8 cellular contexts compared by ENCODE assay signal in genomic region chr2:231037731-231038482, GRCh38. TPM values are rescaled to one million over a fixed set of nuclear protein-coding genes. Genes with fewer than 3 reads are reported as not detected.
DNase-seq lines count a peak whose midpoint lies in the region; ATAC-seq and TF ChIP-seq lines count a peak whose summit lies in the region.

No MANE protein-coding gene starts in this region.

- intact Hi-C loops in testis (cut with DNase I; ENCODE audit: low total_unique reads) (no loop called here), adrenal gland (cut with DNase I) (no loop called here)

- H3K4me3 ChIP-seq in testis (peak overlapping the region; percentile 51 to 53), adrenal gland (peak overlapping the region in 1 of 4 donors; percentile 39)

- TF ChIP-seq CTCF in testis (IDR thresholded peaks at IDR 0.05) (no peak), adrenal gland (IDR thresholded peaks at IDR 0.05) (no peak)

- no peaks in the 10 kb centered on the region for H3K36me3 ChIP-seq in testis (ENCODE audit: low read depth, missing control alignments)
- no peaks in the 10 kb centered on the region for H3K36me3 ChIP-seq in adrenal gland (replicated peaks in 1 of 2)

- no peak for DNase-seq in activated naive CD4-positive, alpha-beta T cell treated with anti-CD3 and anti-CD28 coated beads, Interleukin-2, amount 10 ng/mL, durations not matched to agents 7 days and 5 days
- no peak for DNase-seq in activated naive CD4-positive, alpha-beta T cell treated with Interleukin-2 at 50 U/mL for 16 hours
- DNase-seq in activated naive CD8-positive, alpha-beta T cell treated with anti-CD3 and anti-CD28 coated beads, Interleukin-2, amount 50 U/mL, for 24 hours, result no peak
- DNase-seq in left lobe of liver (ENCODE audit: low spot score) (peak; percentile 55), testis (no peak), GF-D8 (lab: John Stamatoyannopoulos, UW) (no peak), adrenal gland (no peak), glomerular visceral epithelial cell (ENCODE audit: extremely low spot score) (no peak)

- H3K9me3 ChIP-seq in testis (no peaks in the 10 kb centered on the region), adrenal gland (replicated peaks in 1 of 3) (no peaks in the 10 kb centered on the region)

- peak overlapping the region in 1 of 2 donors; percentile 68 for H3K27ac ChIP-seq in testis
- H3K27ac ChIP-seq in adrenal gland, result no peak overlapping the region

- no peak for ATAC-seq in activated naive CD8-positive, alpha-beta T cell treated with anti-CD3 and anti-CD28 coated beads, Interleukin-2, amount 50 U/mL, for 24 hours
- ATAC-seq in left lobe of liver, result peak; percentile 16

- H3K27me3 Mint-ChIP-seq in activated naive CD4-positive, alpha-beta T cell treated with anti-CD3 and anti-CD28 coated beads, Interleukin-2, amount 10 ng/mL, durations not matched to agents 7 days and 5 days, result peaks cover 84% of the 10 kb centered on the region
- H3K27me3 Mint-ChIP-seq in activated naive CD8-positive, alpha-beta T cell treated with anti-CD3 and anti-CD28 coated beads, Interleukin-2, amount 50 U/mL, for 24 hours, result peaks cover 66% of the 10 kb centered on the region

- CTCF ChIA-PET in activated naive CD4-positive, alpha-beta T cell treated with anti-CD3 and anti-CD28 coated beads, Interleukin-2, amount 10 ng/mL, durations not matched to agents 7 days and 5 days (lab: Charles Lee), result interaction anchor here (2.8 kb wide), 1 partner anchor 15 kb away, joined by 9 read pairs; no protein-coding TSS in a partner anchor

- no peak overlapping the region for H3K27ac Mint-ChIP-seq in activated naive CD4-positive, alpha-beta T cell treated with anti-CD3 and anti-CD28 coated beads, Interleukin-2, amount 10 ng/mL, durations not matched to agents 7 days and 5 days
- no peak overlapping the region for H3K27ac Mint-ChIP-seq in activated naive CD8-positive, alpha-beta T cell treated with anti-CD3 and anti-CD28 coated beads, Interleukin-2, amount 50 U/mL, for 24 hours

- no peaks in the 10 kb centered on the region for H3K9me3 Mint-ChIP-seq in activated naive CD4-positive, alpha-beta T cell treated with anti-CD3 and anti-CD28 coated beads, Interleukin-2, amount 10 ng/mL, durations not matched to agents 7 days and 5 days
- no peaks in the 10 kb centered on the region for H3K9me3 Mint-ChIP-seq in activated naive CD8-positive, alpha-beta T cell treated with anti-CD3 and anti-CD28 coated beads, Interleukin-2, amount 50 U/mL, for 24 hours

- H3K36me3 Mint-ChIP-seq in activated naive CD4-positive, alpha-beta T cell treated with anti-CD3 and anti-CD28 coated beads, Interleukin-2, amount 10 ng/mL, durations not matched to agents 7 days and 5 days, result no peaks in the 10 kb centered on the region
- no peaks in the 10 kb centered on the region for H3K36me3 Mint-ChIP-seq in activated naive CD8-positive, alpha-beta T cell treated with anti-CD3 and anti-CD28 coated beads, Interleukin-2, amount 50 U/mL, for 24 hours (ENCODE audit: low read depth)

- H3K4me3 Mint-ChIP-seq in activated naive CD4-positive, alpha-beta T cell treated with anti-CD3 and anti-CD28 coated beads, Interleukin-2, amount 10 ng/mL, durations not matched to agents 7 days and 5 days, result peak overlapping the region; percentile 22
- H3K4me3 Mint-ChIP-seq in activated naive CD8-positive, alpha-beta T cell treated with anti-CD3 and anti-CD28 coated beads, Interleukin-2, amount 50 U/mL, for 24 hours, result peak overlapping the region; percentile 38

- H3K4me1 ChIP-seq in testis, result peaks cover 4% of the 10 kb centered on the region
- no peaks in the 10 kb centered on the region for H3K4me1 ChIP-seq in adrenal gland (replicated peaks in 1 of 2)

- H3K4me1 Mint-ChIP-seq in activated naive CD4-positive, alpha-beta T cell treated with anti-CD3 and anti-CD28 coated beads, Interleukin-2, amount 10 ng/mL, durations not matched to agents 7 days and 5 days, result peaks cover 2% of the 10 kb centered on the region
- H3K4me1 Mint-ChIP-seq in activated naive CD8-positive, alpha-beta T cell treated with anti-CD3 and anti-CD28 coated beads, Interleukin-2, amount 50 U/mL, for 24 hours, result peaks cover 1% of the 10 kb centered on the region

- no peak for TF ChIP-seq POLR2A in testis (IDR thresholded peaks at IDR 0.05)
- TF ChIP-seq POLR2A in adrenal gland (IDR thresholded peaks at IDR 0.05), result no peak

- WGBS in testis, 2 donors, result 1% methylated on average over 13 to 65 of the region's 104 CpGs
- 1 to 3% (median 2%) methylated on average over 12 to 89 of the region's 104 CpGs; no CpG with 5 or more reads in 1 of the 4 donors for WGBS in adrenal gland, 4 donors

- H3K27me3 ChIP-seq in testis, result no peaks in the 10 kb centered on the region
- peaks cover 26% of the 10 kb centered on the region for H3K27me3 ChIP-seq in adrenal gland

RNA-seq across cellular contexts. Expression of gene C2orf72, which starts 0.6 kb away (rescaled TPM):
- 125 TPM for total RNA-seq in left lobe of liver
- total RNA-seq in testis, result 1 to 10 TPM; 5.3 to 6.9 TPM
- polyA plus RNA-seq in testis (ENCODE audit: insufficient read depth, low read depth, low replicate concordance), result 2.7 TPM
- total RNA-seq in adrenal gland, result 1 to 10 TPM in 1 of 8 donors, under 1 TPM in 6, not detected in 1; 0.11 to 1.9 (median 0.60) TPM
- polyA plus RNA-seq in adrenal gland, result 1 to 10 TPM in 2 of 3 donors, under 1 TPM in 1; 0.54 to 1.4 (median 1.2) TPM

RNA-seq across cellular contexts. Expression of gene PSMD1, which starts 18.8 kb away (rescaled TPM):
- total RNA-seq in left lobe of liver (41.3 TPM), testis (10 to 100 TPM; 60.8 to 66.8 TPM), adrenal gland (100 to 1,000 TPM in 2 of 8 donors, 10 to 100 TPM in 6; 50.4 to 153 (median 86.3) TPM)
- polyA plus RNA-seq in testis (ENCODE audit: insufficient read depth, low read depth, low replicate concordance) (69.6 TPM), adrenal gland (100 to 1,000 TPM in 1 of 3 donors, 10 to 100 TPM in 2; 38.9 to 203 (median 68.7) TPM)

RNA-seq across cellular contexts. Expression of gene SPATA3, which starts 42.0 kb away (rescaled TPM):
- total RNA-seq in left lobe of liver (not detected), testis (100 to 1,000 TPM in 1 of 2 donors, 10 to 100 TPM in 1; 18.6 to 127 TPM), adrenal gland (not detected)
- polyA plus RNA-seq in testis (ENCODE audit: insufficient read depth, low read depth, low replicate concordance) (211 TPM), adrenal gland (not detected)

Comparison
In these comparisons a context has a peak if more than half of its experiments do, and no peak if none do; other contexts are left out.
1. RNA of gene C2orf72, which starts 0.6 kb away (total RNA-seq): 125 TPM in left lobe of liver (single experiment); 5.3 to 6.9 TPM in testis and 0.11 to 1.9 TPM in adrenal gland; every median in the first group is over 10 times any median in the second.
2. RNA of gene SPATA3, which starts 42.0 kb away (total RNA-seq): 18.6 to 127 TPM in testis; not detected in left lobe of liver (single experiment) and not detected in adrenal gland; every median in the first group is over 10 times any median in the second.